Comparison of ENCODE assay signal across 1 cellular context in the genomic region with DNA sequence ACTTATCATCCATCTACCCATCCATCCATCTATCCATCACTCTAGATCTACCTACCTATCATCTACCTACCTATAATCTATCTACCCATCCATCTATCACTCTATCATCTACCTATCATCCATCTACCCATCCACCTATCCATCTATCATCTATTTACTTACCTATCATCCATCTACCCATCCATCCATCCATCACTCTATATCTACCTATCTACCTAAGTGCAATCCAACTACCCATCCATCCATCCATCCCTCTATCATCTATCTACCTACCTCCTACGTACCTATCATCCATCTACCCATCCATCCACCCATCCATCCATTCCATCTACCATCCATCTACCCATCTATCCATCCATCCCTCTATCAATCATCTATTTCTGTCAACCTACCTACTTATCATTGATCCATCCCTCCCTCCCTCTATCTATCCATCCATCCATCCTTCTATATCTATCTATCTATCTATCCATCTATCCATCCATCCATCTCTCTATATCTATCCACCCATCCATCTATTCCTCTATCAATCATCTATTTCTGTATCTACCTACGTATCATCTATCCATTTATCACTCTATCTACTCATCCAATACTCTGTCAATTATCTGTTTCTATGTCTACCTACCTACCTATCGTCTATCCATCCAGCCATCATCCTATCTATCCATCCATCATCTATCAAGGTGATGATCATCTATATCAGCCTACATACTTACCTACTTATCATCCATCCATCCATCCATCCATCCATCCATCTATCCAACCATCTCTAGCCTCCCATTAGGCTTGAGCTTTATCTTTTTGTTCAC.
TF ChIP-seq lines count a peak whose summit lies in the region.

No MANE protein-coding gene starts in this region.

TF ChIP-seq in HEK293, 187 proteins besides CTCF, POLR2A, EP300 and RAD21 (continued from another document):
- TF ChIP-seq, protein P1, sequence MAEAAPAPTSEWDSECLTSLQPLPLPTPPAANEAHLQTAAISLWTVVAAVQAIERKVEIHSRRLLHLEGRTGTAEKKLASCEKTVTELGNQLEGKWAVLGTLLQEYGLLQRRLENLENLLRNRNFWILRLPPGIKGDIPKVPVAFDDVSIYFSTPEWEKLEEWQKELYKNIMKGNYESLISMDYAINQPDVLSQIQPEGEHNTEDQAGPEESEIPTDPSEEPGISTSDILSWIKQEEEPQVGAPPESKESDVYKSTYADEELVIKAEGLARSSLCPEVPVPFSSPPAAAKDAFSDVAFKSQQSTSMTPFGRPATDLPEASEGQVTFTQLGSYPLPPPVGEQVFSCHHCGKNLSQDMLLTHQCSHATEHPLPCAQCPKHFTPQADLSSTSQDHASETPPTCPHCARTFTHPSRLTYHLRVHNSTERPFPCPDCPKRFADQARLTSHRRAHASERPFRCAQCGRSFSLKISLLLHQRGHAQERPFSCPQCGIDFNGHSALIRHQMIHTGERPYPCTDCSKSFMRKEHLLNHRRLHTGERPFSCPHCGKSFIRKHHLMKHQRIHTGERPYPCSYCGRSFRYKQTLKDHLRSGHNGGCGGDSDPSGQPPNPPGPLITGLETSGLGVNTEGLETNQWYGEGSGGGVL (tag by site-specific recombination; IDR thresholded peaks at IDR 0.05) = 0 out of 2 replicates have a peak, but pooled peaks have one; percentile 30
- TF ChIP-seq ZNF114 (tag by site-specific recombination; IDR thresholded peaks at IDR 0.05) (peak; percentile 36; the same call in 1 of the 2 replicates), ZNF366 (tag by site-specific recombination; conservative IDR thresholded peaks at IDR 0.05) (peak; percentile 99), ZNF670 (tag by site-specific recombination; IDR thresholded peaks at IDR 0.05; ENCODE audit: low read depth) (0 out of 2 replicates have a peak, but pooled peaks have one; percentile 15), ZNF112 (tag by site-specific recombination; IDR thresholded peaks at IDR 0.05) (0 out of 2 replicates have a peak, but pooled peaks have one; percentile 60), ZNF248 (tag by site-specific recombination; IDR thresholded peaks at IDR 0.05) (peak; percentile 48), ZNF311 (tag by site-specific recombination; IDR thresholded peaks at IDR 0.05; ENCODE audit: borderline replicate concordance) (peak; percentile 5; the same call in 1 of the 2 replicates), ZNF677 (tag by site-specific recombination; IDR thresholded peaks at IDR 0.05) (no peak), ZEB2 (tag by site-specific recombination; IDR thresholded peaks at IDR 0.05) (peak; percentile 40; the same call in 1 of the 2 replicates), YY2 (tag by site-specific recombination; IDR thresholded peaks at IDR 0.05) (peak; percentile 56; the same call in 1 of the 2 replicates), ZNF514 (tag by site-specific recombination; IDR thresholded peaks at IDR 0.05) (peak; percentile 8; the same call in 1 of the 2 replicates), ZNF416 (tag by site-specific recombination; IDR thresholded peaks at IDR 0.05) (no peak)
- TF ChIP-seq, protein P2, sequence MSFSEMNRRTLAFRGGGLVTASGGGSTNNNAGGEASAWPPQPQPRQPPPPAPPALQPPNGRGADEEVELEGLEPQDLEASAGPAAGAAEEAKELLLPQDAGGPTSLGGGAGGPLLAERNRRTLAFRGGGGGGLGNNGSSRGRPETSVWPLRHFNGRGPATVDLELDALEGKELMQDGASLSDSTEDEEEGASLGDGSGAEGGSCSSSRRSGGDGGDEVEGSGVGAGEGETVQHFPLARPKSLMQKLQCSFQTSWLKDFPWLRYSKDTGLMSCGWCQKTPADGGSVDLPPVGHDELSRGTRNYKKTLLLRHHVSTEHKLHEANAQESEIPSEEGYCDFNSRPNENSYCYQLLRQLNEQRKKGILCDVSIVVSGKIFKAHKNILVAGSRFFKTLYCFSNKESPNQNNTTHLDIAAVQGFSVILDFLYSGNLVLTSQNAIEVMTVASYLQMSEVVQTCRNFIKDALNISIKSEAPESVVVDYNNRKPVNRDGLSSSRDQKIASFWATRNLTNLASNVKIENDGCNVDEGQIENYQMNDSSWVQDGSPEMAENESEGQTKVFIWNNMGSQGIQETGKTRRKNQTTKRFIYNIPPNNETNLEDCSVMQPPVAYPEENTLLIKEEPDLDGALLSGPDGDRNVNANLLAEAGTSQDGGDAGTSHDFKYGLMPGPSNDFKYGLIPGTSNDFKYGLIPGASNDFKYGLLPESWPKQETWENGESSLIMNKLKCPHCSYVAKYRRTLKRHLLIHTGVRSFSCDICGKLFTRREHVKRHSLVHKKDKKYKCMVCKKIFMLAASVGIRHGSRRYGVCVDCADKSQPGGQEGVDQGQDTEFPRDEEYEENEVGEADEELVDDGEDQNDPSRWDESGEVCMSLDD (tag by site-specific recombination; IDR thresholded peaks at IDR 0.05) = no peak
